ENCODE assay signal across 11 cellular contexts in genomic region chr12:24172031-24172772, GRCh38.
DNase-seq lines count a peak whose midpoint lies in the region; ATAC-seq and TF ChIP-seq lines count a peak whose summit lies in the region.
"Had no signal": no experiment of that assay in that cellular context is flagged by ENCODE, and none has a peak within 500 bp of the region (broad histone marks: within the 10 kb centered on the region; RNA-seq: fewer than 3 reads in every experiment).

No MANE protein-coding gene starts in this region.

- H3K4me3 ChIP-seq in vagina, result no peak overlapping the region

- TF ChIP-seq POLR2A in vagina (IDR thresholded peaks at IDR 0.05), result no peak

- H3K36me3 ChIP-seq in vagina, result no peaks in the 10 kb centered on the region

- TF ChIP-seq CTCF in vagina (IDR thresholded peaks at IDR 0.05), result no peak

- no peak overlapping the region for H3K27ac ChIP-seq in vagina

- ATAC-seq in GM19452 (IDR thresholded peaks at IDR 0.05; ENCODE audit: unreplicated experiment) (peak; percentile 70), HG02970 (IDR thresholded peaks at IDR 0.05; ENCODE audit: low FRiP score, unreplicated experiment) (peak; percentile 71)
- ATAC-seq: left colon had no signal

- DNase-seq in CD1c-positive myeloid dendritic cell (ENCODE audit: extremely low spot score), result peak; percentile 76
- peak; percentile 48 for DNase-seq in NOMO-1 treated with DMSO at 0.1 percent for 48 hours (lab: John Stamatoyannopoulos, UW; ENCODE audit: unreplicated experiment)
- no peak for DNase-seq in NCI-H1417 (lab: John Stamatoyannopoulos, UW)
- DNase-seq in vagina (ENCODE audit: extremely low spot score in 2 of 2), result no peak
- no peak for DNase-seq in islet precursor cell
- no peak for DNase-seq in ecto neural progenitor cell (ENCODE audit: low spot score)
- DNase-seq: NCI-H1436 treated with DMSO at 0.1 percent for 48 hours, SW 1271 had no signal

- intact Hi-C loops in vagina (cut with DNase I), result no loop called here

- no peaks in the 10 kb centered on the region for H3K9me3 ChIP-seq in vagina

- H3K4me1 ChIP-seq in vagina, result no peaks in the 10 kb centered on the region

- no peaks in the 10 kb centered on the region for H3K27me3 ChIP-seq in vagina

Comparison
In these comparisons a context has a peak if more than half of its experiments do, and no peak if none do; other contexts are left out.
1. DNase-seq: peak in CD1c-positive myeloid dendritic cell (single experiment) and NOMO-1 treated with DMSO at 0.1 percent for 48 hours (single experiment); none in NCI-H1417 (0 of 3), vagina (0 of 2), islet precursor cell (single experiment) and ecto neural progenitor cell (single experiment).